In the genomic region with DNA sequence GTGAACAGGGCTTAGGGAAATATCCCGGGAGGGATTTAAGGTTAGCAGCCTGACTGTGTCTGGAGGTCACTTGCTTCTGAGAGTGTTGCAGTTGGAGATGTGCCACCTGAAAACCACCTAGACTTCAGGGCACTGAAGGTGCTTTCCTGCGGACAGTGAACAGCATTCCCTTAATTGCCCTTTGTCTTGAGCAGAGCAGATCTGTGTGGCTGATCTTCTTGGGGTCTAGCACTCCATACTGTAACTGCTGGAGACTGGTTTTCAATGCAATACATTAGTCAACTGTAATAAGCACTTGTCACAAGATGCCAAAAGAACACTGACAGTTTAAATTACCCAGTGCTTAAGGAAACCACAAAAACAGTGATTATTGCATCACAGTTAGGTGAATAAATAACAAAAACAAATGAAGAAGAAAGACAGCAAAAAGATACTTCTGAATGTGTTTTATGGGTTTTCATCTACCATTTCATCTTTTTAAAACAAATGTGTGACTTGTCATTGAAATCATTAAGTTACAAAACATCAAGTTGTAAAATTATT, we compare ENCODE assay signal across 17 cellular contexts.
"Had no signal": no experiment of that assay in that cellular context is flagged by ENCODE, and none has a peak within 500 bp of the region (broad histone marks: within the 10 kb centered on the region; RNA-seq: fewer than 3 reads in every experiment).

No MANE protein-coding gene starts in this region.

- H3K27ac ChIP-seq: body of pancreas, neutrophil, pancreas, sigmoid colon, upper lobe of right lung had no signal

- H3K27me3 ChIP-seq: body of pancreas, neutrophil, pancreas, sigmoid colon, upper lobe of right lung had no signal

- H3K4me1 ChIP-seq: body of pancreas, pancreas, sigmoid colon, upper lobe of right lung had no signal

- DNase-seq: activated CD4-positive, alpha-beta T cell treated with anti-CD3 and anti-CD28 coated beads, Interleukin-2, amount 10 ng/mL, durations not matched to agents 24 days and 14 days; activated CD8-positive, alpha-beta T cell treated with anti-CD3 and anti-CD28 coated beads for 36 hours; activated naive CD4-positive, alpha-beta T cell treated with anti-CD3 and anti-CD28 coated beads for 36 hours; activated T-cell treated with anti-CD3 and anti-CD28 coated beads, Interleukin-2, amount 50 U/mL, for 1 hour; body of pancreas; caudate nucleus; effector memory CD8-positive, alpha-beta T cell; left cardiac atrium; naive thymus-derived CD8-positive, alpha-beta T cell; pancreas; sigmoid colon; stimulated activated CD4-positive, alpha-beta T cell treated with anti-CD3 and anti-CD28 coated beads, Interleukin-4, amount 100 ng/mL, for 24 hours; stimulated activated naive B cell treated with anti-CD40 and anti-IgM and Interleukin-4, amounts not matched to agents 10 μg/mL and 1 μg/mL and 100 μg/mL, for 72 hours; T1000; upper lobe of right lung had no signal

- FAIRE-seq: pancreas had no signal

- H3K4me3 ChIP-seq: body of pancreas, pancreas, sigmoid colon, upper lobe of right lung had no signal

- H3K36me3 ChIP-seq: neutrophil, pancreas, sigmoid colon, upper lobe of right lung had no signal

- ATAC-seq: activated CD8-positive, alpha-beta T cell treated with anti-CD3 and anti-CD28 coated beads for 36 hours; activated T-helper 17 cell treated with anti-CD3 and anti-CD28 coated beads, Interleukin-2, amount 50 U/mL, for 72 hours; body of pancreas; effector memory CD8-positive, alpha-beta T cell; naive thymus-derived CD8-positive, alpha-beta T cell; pancreas; stimulated activated naive B cell treated with anti-CD40 and anti-IgM and Interleukin-4, amounts not matched to agents 10 μg/mL and 1 μg/mL and 100 μg/mL, for 72 hours; upper lobe of right lung had no signal

- H3K9me3 ChIP-seq: body of pancreas, neutrophil, pancreas, sigmoid colon, upper lobe of right lung had no signal
